1 cellular context compared by ENCODE assay signal in genomic region chr2:168757223-168757622, GRCh38.
TF ChIP-seq lines count a peak whose summit lies in the region.

No MANE protein-coding gene starts in this region.

TF ChIP-seq in endothelial cell of umbilical vein, 7 proteins besides CTCF, POLR2A, EP300 and RAD21 (continued from another document):
- TF ChIP-seq POLR2AphosphoS5 (IDR thresholded peaks at IDR 0.05; ENCODE audit: insufficient read depth, low read depth, low read length) (peak; percentile 53), EZH2 (IDR thresholded peaks at IDR 0.05; ENCODE audit: borderline replicate concordance, low read depth, low read length, severe bottlenecking) (no peak)
TF ChIP-seq in endothelial cell of umbilical vein: peak in this region for 2.
